ENCODE assay signal across 1 cellular context in genomic region chr13:48533207-48533499, GRCh38.
A peak's percentile ranks its signal among the peaks of the same experiment; 100 is the strongest.
TF ChIP-seq lines count a peak whose summit lies in the region.

No MANE protein-coding gene starts in this region.

TF ChIP-seq in HEK293, 187 proteins besides CTCF, POLR2A, EP300 and RAD21 (continued from another document):
- TF ChIP-seq ZNF449 (tag by site-specific recombination; IDR thresholded peaks at IDR 0.05): no peak
- no peak for TF ChIP-seq ZBTB6 (tag by site-specific recombination; IDR thresholded peaks at IDR 0.05)
- no peak for TF ChIP-seq ZNF645 (tag by site-specific recombination; IDR thresholded peaks at IDR 0.05)
- no peak for TF ChIP-seq INSM2 (tag by site-specific recombination; IDR thresholded peaks at IDR 0.05)
- 0 out of 2 replicates have a peak, but pooled peaks have one; percentile 7 for TF ChIP-seq KLF17 (tag by site-specific recombination; IDR thresholded peaks at IDR 0.05)
- peak; percentile 6; the same call in 1 of the 2 replicates for TF ChIP-seq PRDM10 (tag by site-specific recombination; IDR thresholded peaks at IDR 0.05)
- peak; percentile 16; the same call in 1 of the 2 replicates for TF ChIP-seq SP3 (tag by site-specific recombination; IDR thresholded peaks at IDR 0.05)
- TF ChIP-seq ZNF121 (tag by site-specific recombination; IDR thresholded peaks at IDR 0.05): 0 out of 2 replicates have a peak, but pooled peaks have one; percentile 3
- no peak for TF ChIP-seq ZNF585B (tag by site-specific recombination; IDR thresholded peaks at IDR 0.05)
- no peak for TF ChIP-seq ZNF571 (tag by site-specific recombination; IDR thresholded peaks at IDR 0.05)
- no peak for TF ChIP-seq GLIS1 (tag by site-specific recombination; IDR thresholded peaks at IDR 0.05)
- TF ChIP-seq PRDM6 (tag by site-specific recombination; IDR thresholded peaks at IDR 0.05): no peak
- TF ChIP-seq ZNF24 (tag by site-specific recombination; IDR thresholded peaks at IDR 0.05): 0 out of 2 replicates have a peak, but pooled peaks have one; percentile 1
TF ChIP-seq in HEK293: peak in this region for 8.
